8 cellular contexts compared by ENCODE assay signal in the genomic region with DNA sequence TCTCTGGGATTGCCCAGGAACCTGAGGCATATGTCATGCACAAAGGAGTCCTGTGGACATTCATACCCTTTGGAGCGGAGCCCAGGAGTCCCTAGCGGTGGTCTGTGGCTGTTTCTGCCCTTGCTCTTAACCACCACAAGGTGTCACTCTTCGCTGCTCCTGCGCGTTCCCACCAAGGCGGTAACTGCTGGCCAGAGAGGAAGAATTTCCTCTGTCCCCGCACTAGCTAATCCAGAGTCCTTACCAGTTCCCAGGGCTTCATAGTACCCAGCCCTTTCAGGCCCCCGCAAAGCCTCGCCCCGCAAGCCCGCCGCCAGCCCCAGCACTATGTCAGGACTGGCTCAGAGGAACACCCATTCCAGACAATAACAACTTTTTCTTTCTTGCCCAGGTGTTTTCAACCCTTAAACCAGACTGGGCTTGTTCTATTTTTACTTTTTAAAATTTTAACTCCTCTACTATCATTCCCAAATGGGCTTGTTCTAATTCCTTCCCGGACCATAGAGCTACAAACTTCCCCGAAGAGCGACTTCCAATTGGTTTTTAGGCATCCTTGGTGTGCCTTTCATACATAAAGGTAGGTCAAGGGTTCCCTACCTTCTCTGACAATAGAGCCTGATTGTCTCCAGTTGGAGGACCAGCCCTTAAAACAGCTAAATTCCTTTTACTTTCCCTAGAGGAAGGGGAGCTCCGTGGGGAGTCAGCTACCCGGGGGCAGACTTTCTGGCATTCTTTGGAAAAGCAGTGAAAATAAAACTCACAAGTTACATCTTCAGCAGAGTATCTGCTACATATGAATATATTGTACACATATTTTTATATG.
A peak's percentile ranks its signal among the peaks of the same experiment; 100 is the strongest.
DNase-seq lines count a peak whose midpoint lies in the region; ATAC-seq and TF ChIP-seq lines count a peak whose summit lies in the region.

No MANE protein-coding gene starts in this region.

- no peak overlapping the region for H3K4me3 ChIP-seq in astrocyte of the cerebellum (ENCODE audit: low read depth, low read length)
- H3K4me3 ChIP-seq in retinal pigment epithelial cell (ENCODE audit: low read length) = no peak overlapping the region

- in situ Hi-C loops in astrocyte of the cerebellum (cut with HindIII; ENCODE audit: low sequenced_read_pairs) = no loop called here

- TF ChIP-seq CTCF in astrocyte of the cerebellum (IDR thresholded peaks at IDR 0.05; ENCODE audit: low read depth, low read length, missing control alignments) (peak; percentile 99), retinal pigment epithelial cell (conservative IDR thresholded peaks at IDR 0.05; ENCODE audit: low read depth, low read length) (peak; percentile 99)

- peak; percentile 22 for DNase-seq in GF-D8 (lab: John Stamatoyannopoulos, UW)
- DNase-seq in NCI-H2029 treated with DMSO at 0.1 percent for 48 hours (lab: John Stamatoyannopoulos, UW) = peak; percentile 56
- peak; percentile 34 for DNase-seq in T-helper 22 cell (ENCODE audit: low read depth)
- DNase-seq in astrocyte of the cerebellum (ENCODE audit: low read depth) = peak; percentile 90
- peak; percentile 75 to 87 for DNase-seq in hippocampal formation (lab: John Stamatoyannopoulos, UW)
- DNase-seq in retinal pigment epithelial cell (ENCODE audit: low read depth) = peak; percentile 74

- ATAC-seq in HG02840 (IDR thresholded peaks at IDR 0.05; ENCODE audit: low FRiP score, unreplicated experiment) (peak; percentile 67), HG03457 (IDR thresholded peaks at IDR 0.05; ENCODE audit: unreplicated experiment) (no peak)

Comparison
In these comparisons a context has a peak if more than half of its experiments do, and no peak if none do; other contexts are left out.
1. DNase-seq: peak in every context shown above with its lines; median percentile 90 in astrocyte of the cerebellum; 81 in hippocampal formation; 74 in retinal pigment epithelial cell; 56 in NCI-H2029 treated with DMSO at 0.1 percent for 48 hours; 34 in T-helper 22 cell; 22 in GF-D8.